ENCODE assay signal across 1 cellular context in genomic region chr17:41870097-41870496, GRCh38.
TF ChIP-seq lines count a peak whose summit lies in the region.

No MANE protein-coding gene starts in this region.

TF ChIP-seq in K562, 482 proteins besides CTCF, POLR2A, EP300 and RAD21:
- TF ChIP-seq PRDM10 (IDR thresholded peaks at IDR 0.05; ENCODE audit: partially characterized antibody) = peak; percentile 25
- TF ChIP-seq NFE2 (IDR thresholded peaks at IDR 0.05; ENCODE audit: low read depth) = no peak
- TF ChIP-seq, protein P1, sequence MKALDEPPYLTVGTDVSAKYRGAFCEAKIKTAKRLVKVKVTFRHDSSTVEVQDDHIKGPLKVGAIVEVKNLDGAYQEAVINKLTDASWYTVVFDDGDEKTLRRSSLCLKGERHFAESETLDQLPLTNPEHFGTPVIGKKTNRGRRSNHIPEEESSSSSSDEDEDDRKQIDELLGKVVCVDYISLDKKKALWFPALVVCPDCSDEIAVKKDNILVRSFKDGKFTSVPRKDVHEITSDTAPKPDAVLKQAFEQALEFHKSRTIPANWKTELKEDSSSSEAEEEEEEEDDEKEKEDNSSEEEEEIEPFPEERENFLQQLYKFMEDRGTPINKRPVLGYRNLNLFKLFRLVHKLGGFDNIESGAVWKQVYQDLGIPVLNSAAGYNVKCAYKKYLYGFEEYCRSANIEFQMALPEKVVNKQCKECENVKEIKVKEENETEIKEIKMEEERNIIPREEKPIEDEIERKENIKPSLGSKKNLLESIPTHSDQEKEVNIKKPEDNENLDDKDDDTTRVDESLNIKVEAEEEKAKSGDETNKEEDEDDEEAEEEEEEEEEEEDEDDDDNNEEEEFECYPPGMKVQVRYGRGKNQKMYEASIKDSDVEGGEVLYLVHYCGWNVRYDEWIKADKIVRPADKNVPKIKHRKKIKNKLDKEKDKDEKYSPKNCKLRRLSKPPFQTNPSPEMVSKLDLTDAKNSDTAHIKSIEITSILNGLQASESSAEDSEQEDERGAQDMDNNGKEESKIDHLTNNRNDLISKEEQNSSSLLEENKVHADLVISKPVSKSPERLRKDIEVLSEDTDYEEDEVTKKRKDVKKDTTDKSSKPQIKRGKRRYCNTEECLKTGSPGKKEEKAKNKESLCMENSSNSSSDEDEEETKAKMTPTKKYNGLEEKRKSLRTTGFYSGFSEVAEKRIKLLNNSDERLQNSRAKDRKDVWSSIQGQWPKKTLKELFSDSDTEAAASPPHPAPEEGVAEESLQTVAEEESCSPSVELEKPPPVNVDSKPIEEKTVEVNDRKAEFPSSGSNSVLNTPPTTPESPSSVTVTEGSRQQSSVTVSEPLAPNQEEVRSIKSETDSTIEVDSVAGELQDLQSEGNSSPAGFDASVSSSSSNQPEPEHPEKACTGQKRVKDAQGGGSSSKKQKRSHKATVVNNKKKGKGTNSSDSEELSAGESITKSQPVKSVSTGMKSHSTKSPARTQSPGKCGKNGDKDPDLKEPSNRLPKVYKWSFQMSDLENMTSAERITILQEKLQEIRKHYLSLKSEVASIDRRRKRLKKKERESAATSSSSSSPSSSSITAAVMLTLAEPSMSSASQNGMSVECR (CRISPR knock-in tag; IDR thresholded peaks at IDR 0.05) = no peak
- no peak for TF ChIP-seq KDM4B (IDR thresholded peaks at IDR 0.05; ENCODE audit: borderline replicate concordance in 2 of 2, low read depth in 1 of 2)
- no peak for TF ChIP-seq MXI1 (IDR thresholded peaks at IDR 0.05; ENCODE audit: low read depth, low read length)
- TF ChIP-seq ZNF696 (CRISPR knock-in tag; conservative IDR thresholded peaks at IDR 0.05) = no peak
- no peak for TF ChIP-seq ZNF584 (CRISPR knock-in tag; IDR thresholded peaks at IDR 0.05; ENCODE audit: low read depth)
